ENCODE assay signal across 26 cellular contexts in genomic region chr15:100108346-100108745, GRCh38.
"Had no signal": no experiment of that assay in that cellular context is flagged by ENCODE, and none has a peak within 500 bp of the region (broad histone marks: within the 10 kb centered on the region; RNA-seq: fewer than 3 reads in every experiment).

No MANE protein-coding gene starts in this region.

- H3K4me1 Mint-ChIP-seq: activated B cell treated with CpG ODN at 0.5 μM for 24 hours had no signal

- H3K36me3 ChIP-seq: ascending aorta had no signal

- H3K4me2 ChIP-seq: KMS-11 had no signal

- H3K36me3 Mint-ChIP-seq: activated CD4-positive, alpha-beta memory T cell treated with anti-CD3 and anti-CD28 coated beads for 36 hours; activated naive CD4-positive, alpha-beta T cell treated with anti-CD3 and anti-CD28 coated beads, Interleukin-2, amount 10 ng/mL, durations not matched to agents 7 days and 5 days had no signal

- H3K4me3 Mint-ChIP-seq: activated B cell treated with CpG ODN at 0.5 μM for 24 hours; activated CD4-positive, alpha-beta memory T cell treated with anti-CD3 and anti-CD28 coated beads for 36 hours; activated CD4-positive, alpha-beta T cell treated with anti-CD3 and anti-CD28 coated beads, Interleukin-2, amount 10 ng/mL, durations not matched to agents 7 days and 5 days; activated naive CD4-positive, alpha-beta T cell treated with anti-CD3 and anti-CD28 coated beads, Interleukin-2, amount 10 ng/mL, durations not matched to agents 7 days and 5 days; activated naive CD8-positive, alpha-beta T cell treated with anti-CD3 and anti-CD28 coated beads for 36 hours; central memory CD8-positive, alpha-beta T cell; T-helper 1 cell treated with Interleukin-12 subunit alpha and Interleukin-12 subunit beta and Interleukin-4 antibody, amounts not matched to agents 30 μg/mL and 1 μg/mL, for 36 hours had no signal

- H3K27me3 Mint-ChIP-seq: activated CD4-positive, alpha-beta memory T cell treated with anti-CD3 and anti-CD28 coated beads for 36 hours; activated CD4-positive, alpha-beta T cell treated with anti-CD3 and anti-CD28 coated beads, Interleukin-2, amount 10 ng/mL, durations not matched to agents 7 days and 5 days; activated naive CD4-positive, alpha-beta T cell treated with anti-CD3 and anti-CD28 coated beads, Interleukin-2, amount 10 ng/mL, durations not matched to agents 7 days and 5 days; activated naive CD8-positive, alpha-beta T cell treated with anti-CD3 and anti-CD28 coated beads for 36 hours; central memory CD8-positive, alpha-beta T cell had no signal

- ATAC-seq: activated T-cell treated with anti-CD3 and anti-CD28 coated beads, Interleukin-2, amount 50 U/mL, for 4 hours; body of pancreas; Panc1 had no signal

- H3K27ac Mint-ChIP-seq: activated B cell treated with CpG ODN at 0.5 μM for 24 hours; activated CD4-positive, alpha-beta memory T cell treated with anti-CD3 and anti-CD28 coated beads for 36 hours; activated CD4-positive, alpha-beta T cell treated with anti-CD3 and anti-CD28 coated beads, Interleukin-2, amount 10 ng/mL, durations not matched to agents 7 days and 5 days; activated naive CD4-positive, alpha-beta T cell treated with anti-CD3 and anti-CD28 coated beads, Interleukin-2, amount 10 ng/mL, durations not matched to agents 7 days and 5 days; activated naive CD8-positive, alpha-beta T cell treated with anti-CD3 and anti-CD28 coated beads for 36 hours had no signal

- H3K9me3 Mint-ChIP-seq: activated B cell treated with CpG ODN at 0.5 μM for 24 hours; activated CD4-positive, alpha-beta memory T cell treated with anti-CD3 and anti-CD28 coated beads for 36 hours; activated CD4-positive, alpha-beta T cell treated with anti-CD3 and anti-CD28 coated beads, Interleukin-2, amount 10 ng/mL, durations not matched to agents 7 days and 5 days; activated naive CD4-positive, alpha-beta T cell treated with anti-CD3 and anti-CD28 coated beads, Interleukin-2, amount 10 ng/mL, durations not matched to agents 7 days and 5 days; activated naive CD8-positive, alpha-beta T cell treated with anti-CD3 and anti-CD28 coated beads for 36 hours; activated T-cell treated with anti-CD3 and anti-CD28 coated beads, Interleukin-2, amount 50 U/mL, for 4 hours; central memory CD8-positive, alpha-beta T cell; T-helper 1 cell treated with Interleukin-12 subunit alpha and Interleukin-12 subunit beta and Interleukin-4 antibody, amounts not matched to agents 30 μg/mL and 1 μg/mL, for 36 hours had no signal

- DNase-seq: activated B cell treated with CpG ODN at 0.5 μM for 24 hours; activated CD4-positive, alpha-beta memory T cell treated with anti-CD3 and anti-CD28 coated beads for 36 hours; activated CD4-positive, alpha-beta T cell treated with anti-CD3 and anti-CD28 coated beads, Interleukin-2, amount 10 ng/mL, durations not matched to agents 7 days and 5 days; activated CD8-positive, alpha-beta memory T cell treated with anti-CD3 and anti-CD28 coated beads for 24 hours; activated gamma-delta T cell treated with Interleukin-2 at 50 U/mL for 16 hours; activated naive CD4-positive, alpha-beta T cell treated with anti-CD3 and anti-CD28 coated beads, Interleukin-2, amount 10 ng/mL, durations not matched to agents 7 days and 5 days; activated naive CD8-positive, alpha-beta T cell treated with anti-CD3 and anti-CD28 coated beads for 36 hours; activated T-cell treated with anti-CD3 and anti-CD28 coated beads, Interleukin-2, amount 50 U/mL, for 4 hours; body of pancreas; MM.1S; NCI-H1105; NCI-H1436 treated with DMSO at 0.1 percent for 48 hours; NCI-H187; NCI-H2081; NCI-H510A treated with DMSO at 0.1 percent for 48 hours; NCI-H69; NK-92 treated with Interleukin-12 subunit alpha and Interleukin-12 subunit beta, amount 100 ng/mL, for 24 hours; OCI-M1; SHP77 treated with DMSO at 0.1 percent for 48 hours; T-helper 9 cell had no signal

- H3K27ac ChIP-seq: ascending aorta, body of pancreas, KMS-11, RWPE1 had no signal

- H3K4me3 ChIP-seq: ascending aorta, body of pancreas had no signal

- H3K27me3 ChIP-seq: ascending aorta, body of pancreas had no signal

- H3K9me3 ChIP-seq: ascending aorta, body of pancreas had no signal

- H3K9ac ChIP-seq: KMS-11 had no signal
